In genomic region chr16:66846266-66846665, GRCh38 we compare ENCODE assay signal across 20 cellular contexts. TPM values are rescaled to one million over a fixed set of nuclear protein-coding genes. Genes with fewer than 3 reads are reported as not detected.
"Had no signal": no experiment of that assay in that cellular context is flagged by ENCODE, and none has a peak within 500 bp of the region (broad histone marks: within the 10 kb centered on the region; RNA-seq: fewer than 3 reads in every experiment).

No MANE protein-coding gene starts in this region.

- FAIRE-seq: colon, endothelial cell of umbilical vein had no signal

- H3K9me3 ChIP-seq: heart left ventricle, spleen, upper lobe of left lung had no signal

- H3K36me3 Mint-ChIP-seq: natural killer cell had no signal

- ATAC-seq: activated naive CD8-positive, alpha-beta T cell treated with anti-CD3 and anti-CD28 coated beads, Interleukin-2, amount 50 U/mL, for 24 hours; natural killer cell; sciatic nerve had no signal

- DNase-seq: activated CD4-positive, alpha-beta T cell treated with anti-CD3 and anti-CD28 coated beads, Interleukin-2, amount 10 ng/mL, durations not matched to agents 7 days and 5 days; activated naive CD8-positive, alpha-beta T cell treated with anti-CD3 and anti-CD28 coated beads, Interleukin-2, amount 50 U/mL, for 24 hours; activated T-cell treated with anti-CD3 and anti-CD28 coated beads, Interleukin-2, amount 50 U/mL, for 1 hour; foreskin melanocyte; heart left ventricle; natural killer cell; spleen; stimulated activated CD4-positive, alpha-beta T cell treated with anti-CD3 and anti-CD28 coated beads, Interleukin-1b, Interleukin-23, amount 100 ng/mL, for 48 hours; stimulated activated naive CD4-positive, alpha-beta T cell treated with Interleukin-2 at 50 U/mL for 16 hours; upper lobe of left lung; WERI-Rb-1 had no signal

- H3K27ac ChIP-seq: heart left ventricle, spleen, upper lobe of left lung, WERI-Rb-1 had no signal

- H3K27ac Mint-ChIP-seq: activated CD4-positive, alpha-beta T cell treated with anti-CD3 and anti-CD28 coated beads, Interleukin-2, amount 10 ng/mL, durations not matched to agents 7 days and 5 days; activated naive CD8-positive, alpha-beta T cell treated with anti-CD3 and anti-CD28 coated beads, Interleukin-2, amount 50 U/mL, for 24 hours; natural killer cell had no signal

- H3K4me3 ChIP-seq: heart left ventricle, spleen, upper lobe of left lung had no signal

- H3K4me3 Mint-ChIP-seq: activated CD4-positive, alpha-beta T cell treated with anti-CD3 and anti-CD28 coated beads, Interleukin-2, amount 10 ng/mL, durations not matched to agents 7 days and 5 days; activated naive CD8-positive, alpha-beta T cell treated with anti-CD3 and anti-CD28 coated beads, Interleukin-2, amount 50 U/mL, for 24 hours; natural killer cell had no signal

- H3K9me3 Mint-ChIP-seq: activated CD4-positive, alpha-beta T cell treated with anti-CD3 and anti-CD28 coated beads, Interleukin-2, amount 10 ng/mL, durations not matched to agents 7 days and 5 days; activated naive CD8-positive, alpha-beta T cell treated with anti-CD3 and anti-CD28 coated beads, Interleukin-2, amount 50 U/mL, for 24 hours; natural killer cell had no signal

RNA-seq across cellular contexts. Expression of gene CA7, which starts 2.1 kb away (rescaled TPM):
- total RNA-seq: activated CD4-positive, alpha-beta T cell treated with anti-CD3 and anti-CD28 coated beads, Interleukin-2, amount 10 ng/mL, durations not matched to agents 7 days and 5 days; activated CD8-positive, alpha-beta memory T cell treated with anti-CD3 and anti-CD28 coated beads for 36 hours; cardiac septum; endothelial cell of umbilical vein; heart left ventricle; lung microvascular endothelial cell; mucosa of gallbladder; natural killer cell; osteoblast; pulmonary artery endothelial cell; sciatic nerve; spleen; upper lobe of left lung had no signal
- polyA plus RNA-seq: endothelial cell of umbilical vein, heart left ventricle, spleen had no signal

RNA-seq across cellular contexts. Expression of gene TERB1, which starts 44.9 kb away (rescaled TPM):
- total RNA-seq: cardiac septum, endothelial cell of umbilical vein, heart left ventricle, mucosa of gallbladder had no signal
- polyA plus RNA-seq: endothelial cell of umbilical vein, heart left ventricle had no signal
